In the genomic region with DNA sequence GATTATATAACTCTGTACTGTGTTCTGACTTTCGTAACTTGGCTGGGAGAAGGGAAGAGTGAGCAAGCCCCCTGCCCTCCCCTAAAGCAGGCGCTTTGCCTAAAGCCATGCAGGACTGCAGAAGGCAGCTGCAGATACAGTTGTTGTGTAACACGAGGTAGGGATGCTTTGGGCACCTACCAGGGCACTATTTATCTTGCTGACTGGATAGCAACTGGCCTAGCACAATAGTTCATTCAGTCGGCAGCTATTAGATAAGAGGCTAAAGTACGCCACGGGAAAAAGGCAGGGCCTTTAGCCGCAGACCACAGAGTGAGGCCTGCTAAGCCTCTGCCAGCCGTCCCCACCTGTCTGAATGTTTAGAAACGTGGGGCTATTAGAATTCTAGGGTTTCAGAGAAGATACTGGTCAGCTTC, we compare ENCODE assay signal across 1 cellular context.
A peak's percentile ranks its signal among the peaks of the same experiment; 100 is the strongest.
TF ChIP-seq lines count a peak whose summit lies in the region.

No MANE protein-coding gene starts in this region.

TF ChIP-seq in liver, 16 proteins besides CTCF, POLR2A, EP300 and RAD21 (continued from another document):
- TF ChIP-seq, protein P1, sequence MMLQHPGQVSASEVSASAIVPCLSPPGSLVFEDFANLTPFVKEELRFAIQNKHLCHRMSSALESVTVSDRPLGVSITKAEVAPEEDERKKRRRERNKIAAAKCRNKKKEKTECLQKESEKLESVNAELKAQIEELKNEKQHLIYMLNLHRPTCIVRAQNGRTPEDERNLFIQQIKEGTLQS (IDR thresholded peaks at IDR 0.05) = peak; percentile 15
- TF ChIP-seq GABPA (IDR thresholded peaks at IDR 0.05 in 1 of 2, conservative IDR thresholded peaks at IDR 0.05 in 1 of 2) = no peak
- TF ChIP-seq EGR1 (IDR thresholded peaks at IDR 0.05; ENCODE audit: low read depth in 2 of 2) = no peak
